9 cellular contexts compared by ENCODE assay signal in the genomic region with DNA sequence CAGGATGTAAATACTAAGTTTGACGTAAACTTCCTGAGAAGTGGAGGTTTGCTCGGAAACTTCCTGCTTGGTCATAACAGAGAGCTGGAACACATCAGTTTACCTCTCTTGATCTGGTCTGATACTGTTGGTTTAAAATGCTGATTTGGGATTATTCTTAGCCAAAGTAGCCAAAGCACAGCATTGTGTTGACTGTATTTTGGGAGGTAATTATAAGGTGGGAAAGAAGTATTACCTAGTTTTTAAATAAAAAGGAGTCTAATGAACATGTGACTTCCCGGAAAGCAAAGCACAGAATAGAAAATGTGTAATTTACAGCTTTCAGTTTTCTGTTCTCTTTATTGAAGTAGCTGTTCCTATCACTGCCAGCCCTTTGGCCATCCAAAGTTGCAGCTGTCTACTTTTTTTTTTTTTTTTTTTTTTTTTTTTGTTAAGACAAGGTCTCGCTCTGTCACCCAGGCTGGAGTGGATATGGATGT. TPM values are rescaled to one million over a fixed set of nuclear protein-coding genes. Genes with fewer than 3 reads are reported as not detected.
DNase-seq lines count a peak whose midpoint lies in the region; ATAC-seq and TF ChIP-seq lines count a peak whose summit lies in the region.
"Had no signal": no experiment of that assay in that cellular context is flagged by ENCODE, and none has a peak within 500 bp of the region (broad histone marks: within the 10 kb centered on the region; RNA-seq: fewer than 3 reads in every experiment).

No MANE protein-coding gene starts in this region.

- H3K4me3 ChIP-seq in MM.1S (ENCODE audit: low read length) (peak overlapping the region; percentile 25; the same call in 1 of the 2 replicates), lower lobe of right lung (no peak overlapping the region), HAP-1 (no peak overlapping the region)

- intact Hi-C loops in lower lobe of right lung (cut with DNase I) = no loop called here

- H3K9me3 ChIP-seq in MM.1S (replicated peaks; ENCODE audit: insufficient read depth, low read length) (no peaks in the 10 kb centered on the region), lower lobe of right lung (no peaks in the 10 kb centered on the region), HAP-1 (no peaks in the 10 kb centered on the region)

- no peaks in the 10 kb centered on the region for H3K9me2 ChIP-seq in MM.1S (replicated peaks; ENCODE audit: insufficient read depth, low read length)

- H3K27ac ChIP-seq in MM.1S (ENCODE audit: low read length) (peak overlapping the region; percentile 62; the same call in 1 of the 2 replicates), lower lobe of right lung (peak overlapping the region; percentile 15)

- H3K36me3 ChIP-seq in MM.1S (replicated peaks; ENCODE audit: insufficient read depth, low read length) = no peaks in the 10 kb centered on the region
- H3K36me3 ChIP-seq in lower lobe of right lung = no peaks in the 10 kb centered on the region
- no peaks in the 10 kb centered on the region for H3K36me3 ChIP-seq in HAP-1 (replicated peaks)

- H3K79me2 ChIP-seq in MM.1S (ENCODE audit: low read length) = no peaks in the 10 kb centered on the region

- H3K4me1 ChIP-seq in MM.1S (ENCODE audit: low read length) (peaks cover 11% of the 10 kb centered on the region), lower lobe of right lung (peaks cover 14% of the 10 kb centered on the region), HAP-1 (no peaks in the 10 kb centered on the region)

- H3K4me2 ChIP-seq in MM.1S (ENCODE audit: low read depth, low read length) = peak overlapping the region; percentile 74; the same call in 1 of the 2 replicates

- in situ Hi-C loops in GM13976 (cut with MboI; ENCODE audit: low sequenced_read_pairs, unreplicated experiment) = no loop called here
- in situ Hi-C loops in HAP-1 (cut with MboI; ENCODE audit: low sequenced_read_pairs) = no loop called here

- H3K9ac ChIP-seq in MM.1S (ENCODE audit: low read length) = no peak overlapping the region; the same call in 1 of the 2 replicates

- TF ChIP-seq CTCF in GM13976 (IDR thresholded peaks at IDR 0.05; ENCODE audit: borderline replicate concordance, control extremely low read depth, extremely low read depth, insufficient read depth, missing control alignments) = no peak
- TF ChIP-seq CTCF in GM20000 (IDR thresholded peaks at IDR 0.05; ENCODE audit: extremely low read depth, missing control alignments) = no peak
- TF ChIP-seq CTCF in MM.1S (IDR thresholded peaks at IDR 0.05; ENCODE audit: low read length) = no peak
- no peak for TF ChIP-seq CTCF in lower lobe of right lung (IDR thresholded peaks at IDR 0.05)

- no peaks in the 10 kb centered on the region for H3F3A ChIP-seq in MM.1S (ENCODE audit: insufficient read depth, low read length)

- H3K27me3 ChIP-seq in MM.1S (replicated peaks; ENCODE audit: insufficient read depth, low read length) = no peaks in the 10 kb centered on the region
- H3K27me3 ChIP-seq in lower lobe of right lung (ENCODE audit: low read depth) = no peaks in the 10 kb centered on the region
- no peaks in the 10 kb centered on the region for H3K27me3 ChIP-seq in HAP-1 (ENCODE audit: low read depth)

- H2AFZ ChIP-seq in MM.1S (ENCODE audit: low read length) = peak overlapping the region; percentile 61; the same call in 1 of the 2 replicates

- no peaks in the 10 kb centered on the region for H4K20me1 ChIP-seq in MM.1S (ENCODE audit: insufficient read depth, low read length)

- peak in 1 of 2 donors; percentile 26 for ATAC-seq in lower lobe of right lung

- peak; percentile 48 for DNase-seq in GM13976 (ENCODE audit: low spot score)
- peak; percentile 44 for DNase-seq in GM20000 (ENCODE audit: low spot score)
- DNase-seq in MM.1S = peak; percentile 45
- no peak for DNase-seq in lower lobe of right lung
- no peak for DNase-seq in epidermal melanocyte (ENCODE audit: insufficient read length, low spot score)
- no peak for DNase-seq in HAP-1 (ENCODE audit: low spot score in 2 of 2)
- DNase-seq in DMS53 treated with DMSO at 0.1 percent for 48 hours (lab: John Stamatoyannopoulos, UW; ENCODE audit: unreplicated experiment) = no peak
- no peak for DNase-seq in amygdala (lab: John Stamatoyannopoulos, UW)
- DNase-seq: NCI-H1092 treated with DMSO at 0.1 percent for 48 hours had no signal

RNA-seq across cellular contexts. Expression of gene SRP54, which starts 52.2 kb away (rescaled TPM):
- 41.7 TPM for total RNA-seq in lower lobe of right lung

RNA-seq across cellular contexts. Expression of gene BAZ1A, which starts 55.5 kb away (rescaled TPM):
- total RNA-seq in lower lobe of right lung = 43.5 TPM

Comparison
In these comparisons a context has a peak if more than half of its experiments do, and no peak if none do; other contexts are left out.
1. DNase-seq: peak in GM13976 (single experiment), GM20000 (single experiment) and MM.1S (single experiment); none in lower lobe of right lung (single experiment), epidermal melanocyte (single experiment), HAP-1 (0 of 2), DMS53 treated with DMSO at 0.1 percent for 48 hours (single experiment) and amygdala (0 of 56).